Comparison of ENCODE assay signal across 14 cellular contexts in genomic region chr7:157077021-157077420, GRCh38.
DNase-seq lines count a peak whose midpoint lies in the region; ATAC-seq lines count a peak whose summit lies in the region.
"Had no signal": no experiment of that assay in that cellular context is flagged by ENCODE, and none has a peak within 500 bp of the region (broad histone marks: within the 10 kb centered on the region; RNA-seq: fewer than 3 reads in every experiment).

No MANE protein-coding gene starts in this region.

- no peak overlapping the region for H4K91ac ChIP-seq in neuronal stem cell (ENCODE audit: low read depth, low read length, poor library complexity)

- H3K18ac ChIP-seq in neuronal stem cell (ENCODE audit: low read length) = peak overlapping the region; percentile 4

- H3K23ac ChIP-seq in neuronal stem cell (ENCODE audit: low read depth, low read length, poor library complexity) = peak overlapping the region; percentile 10

- H3K27ac ChIP-seq in neuronal stem cell (replicated peaks; ENCODE audit: low read length) = no peak overlapping the region
- H3K27ac ChIP-seq: GM23248 had no signal

- ATAC-seq in T-helper 17 cell (no peak), HG02678 (IDR thresholded peaks at IDR 0.05; ENCODE audit: unreplicated experiment) (no peak)
- ATAC-seq: GM12878, HCT116 had no signal

- H3K9me3 ChIP-seq in T-helper 17 cell (ENCODE audit: control insufficient read depth, low read length, poor library complexity, severe bottlenecking) (no peaks in the 10 kb centered on the region), neuronal stem cell (replicated peaks in 1 of 2; ENCODE audit: control insufficient read depth in 2 of 2, insufficient read depth in 1 of 2, low read depth in 1 of 2, low read length in 2 of 2) (peaks cover 0 to 5% of the 10 kb centered on the region in 2 donors)

- DNase-seq in T-helper 17 cell (no peak), islet precursor cell (peak; percentile 37), neuronal stem cell (ENCODE audit: low spot score) (no peak), NCI-H446 (lab: John Stamatoyannopoulos, UW) (no peak)
- no peak for DNase-seq in stimulated activated CD4-positive, alpha-beta T cell treated with anti-CD3 and anti-CD28 coated beads, Interleukin-1b, Interleukin-23, amount 100 ng/mL, for 48 hours
- DNase-seq in stimulated activated CD4-positive, alpha-beta T cell treated with anti-CD3 and anti-CD28 coated beads, Interleukin-4, amount 100 ng/mL, for 1 hour = no peak
- DNase-seq: C1 segment of cervical spinal cord; CD4-positive, alpha-beta T cell; DMS79; GM23248 had no signal

- H3K36me3 Mint-ChIP-seq in T-helper 17 cell (ENCODE audit: low read depth) = no peaks in the 10 kb centered on the region

- H2BK15ac ChIP-seq in neuronal stem cell (ENCODE audit: low read length) = no peak overlapping the region

- no peak overlapping the region for H3K4me2 ChIP-seq in neuronal stem cell (ENCODE audit: insufficient read depth, low read length, poor library complexity, severe bottlenecking)

- H2BK12ac ChIP-seq in neuronal stem cell (ENCODE audit: low read length) = no peak overlapping the region

- no peaks in the 10 kb centered on the region for H3K79me1 ChIP-seq in neuronal stem cell (ENCODE audit: low read depth, low read length)

- H3K4me1 ChIP-seq in neuronal stem cell (ENCODE audit: control insufficient read depth in 2 of 2, insufficient read depth in 1 of 2, low read depth in 1 of 2, low read length in 2 of 2) = peaks cover 0 to 4% of the 10 kb centered on the region in 2 donors

- H3K27me3 Mint-ChIP-seq in T-helper 17 cell = peaks cover 67% of the 10 kb centered on the region

- H2AK5ac ChIP-seq in neuronal stem cell (ENCODE audit: low read depth, low read length) = peak overlapping the region; percentile 23

- no peak overlapping the region for H3K9ac ChIP-seq in neuronal stem cell (ENCODE audit: low read depth, low read length, poor library complexity)
- H3K9ac ChIP-seq: GM23248 had no signal

- no peak overlapping the region for H2AFZ ChIP-seq in neuronal stem cell (ENCODE audit: low read length)
- H2AFZ ChIP-seq: GM23248 had no signal

- no CpG with 5 or more reads among the region's 11 CpGs for whole genome bisulfite sequencing in neuronal stem cell (ENCODE audit: extremely low coverage in 2 of 2, insufficient read length in 2 of 2, insufficient replicate concordance in 1 of 2), 2 donors

- H2BK5ac ChIP-seq in neuronal stem cell (ENCODE audit: low read length) = no peak overlapping the region

- H4K8ac ChIP-seq in neuronal stem cell (ENCODE audit: low read depth, low read length) = no peak overlapping the region

- H3K4ac ChIP-seq in neuronal stem cell (ENCODE audit: low read length) = peak overlapping the region; percentile 79

- no peaks in the 10 kb centered on the region for H3K4me1 Mint-ChIP-seq in T-helper 17 cell
- H3K4me1 Mint-ChIP-seq: B cell had no signal

- no peaks in the 10 kb centered on the region for H3K36me3 ChIP-seq in neuronal stem cell (replicated peaks in 1 of 2; ENCODE audit: control insufficient read depth in 2 of 2, insufficient read depth in 2 of 2, low read length in 2 of 2)

- no peak overlapping the region for H3K14ac ChIP-seq in neuronal stem cell (ENCODE audit: low read length)

- peak overlapping the region; percentile 13 for H3K4me3 Mint-ChIP-seq in T-helper 17 cell
- H3K4me3 Mint-ChIP-seq: B cell; CD4-positive, alpha-beta T cell had no signal

- H3K4me3 ChIP-seq in neuronal stem cell (ENCODE audit: low read length in 2 of 2) = no peak overlapping the region
- H3K4me3 ChIP-seq: GM12878, GM23248 had no signal

- H3K27ac Mint-ChIP-seq in T-helper 17 cell = no peak overlapping the region
- H3K27ac Mint-ChIP-seq: B cell; CD4-positive, alpha-beta T cell had no signal

- no peak overlapping the region for H2BK120ac ChIP-seq in neuronal stem cell (ENCODE audit: low read depth, low read length)

- peaks cover 0 to 79% (median 3%) of the 10 kb centered on the region in 3 experiments for H3K27me3 ChIP-seq in neuronal stem cell (ENCODE audit: control insufficient read depth in 3 of 3, insufficient read depth in 3 of 3, low read depth in 1 of 3, low read length in 3 of 3)
